ENCODE assay signal across 11 cellular contexts in genomic region chr10:58993480-58994221, GRCh38.
DNase-seq lines count a peak whose midpoint lies in the region; ATAC-seq, FAIRE-seq and TF ChIP-seq lines count a peak whose summit lies in the region.
"Had no signal": no experiment of that assay in that cellular context is flagged by ENCODE, and none has a peak within 500 bp of the region (broad histone marks: within the 10 kb centered on the region; RNA-seq: fewer than 3 reads in every experiment).

No MANE protein-coding gene starts in this region.

- H3K27me3 ChIP-seq in liver (ENCODE audit: control insufficient read depth in 4 of 4, insufficient read depth in 4 of 4, low read length in 3 of 4), result no peaks in the 10 kb centered on the region
- no peaks in the 10 kb centered on the region for H3K27me3 ChIP-seq in HAP-1 (ENCODE audit: low read depth)
- H3K27me3 ChIP-seq in SK-N-SH (ENCODE audit: insufficient read depth), result no peaks in the 10 kb centered on the region
- H3K27me3 ChIP-seq: suprapubic skin had no signal

- H4K20me1 ChIP-seq in SK-N-SH (ENCODE audit: insufficient read depth), result no peaks in the 10 kb centered on the region

- ATAC-seq in GM21360 (IDR thresholded peaks at IDR 0.05; ENCODE audit: unreplicated experiment) (peak; percentile 80), HG03342 (IDR thresholded peaks at IDR 0.05; ENCODE audit: unreplicated experiment) (peak; percentile 65)

- H2AFZ ChIP-seq in SK-N-SH (ENCODE audit: low read depth), result no peak overlapping the region

- DNase-seq in GM12892 (ENCODE audit: insufficient read length) (peak; percentile 19), HAP-1 (ENCODE audit: low spot score in 2 of 2) (no peak), NCI-H128 (lab: John Stamatoyannopoulos, UW; ENCODE audit: unreplicated experiment) (no peak), SK-N-SH (no peak), NCI-H2029 (lab: John Stamatoyannopoulos, UW) (no peak)
- DNase-seq: activated effector memory CD4-positive, alpha-beta T cell treated with anti-CD3 and anti-CD28 coated beads, Interleukin-2, amount 50 U/mL, for 16 hours had no signal

- H3F3A ChIP-seq in SK-N-SH (replicated peaks; ENCODE audit: insufficient read depth), result no peaks in the 10 kb centered on the region

- WGBS in liver, result 72% methylated on average over 7 of the region's 7 CpGs
- WGBS in SK-N-SH (ENCODE audit: low lambda C conversion rate), result 64% methylated on average over 7 of the region's 7 CpGs

- TF ChIP-seq EP300 in SK-N-SH (IDR thresholded peaks at IDR 0.05; ENCODE audit: borderline replicate concordance in 1 of 2, low read depth in 1 of 2, low read length in 1 of 2), result no peak

- no peaks in the 10 kb centered on the region for H3K79me2 ChIP-seq in SK-N-SH (ENCODE audit: insufficient read depth)

- no peak overlapping the region for H3K4me2 ChIP-seq in SK-N-SH

- in situ Hi-C loops in HAP-1 (cut with MboI; ENCODE audit: low sequenced_read_pairs), result no loop called here

- peaks cover 6 to 47% (median 31%) of the 10 kb centered on the region in 4 donors for H3K4me1 ChIP-seq in liver (ENCODE audit: control insufficient read depth in 4 of 4, insufficient read depth in 4 of 4, low read length in 3 of 4)
- H3K4me1 ChIP-seq in HAP-1, result no peaks in the 10 kb centered on the region
- peaks cover 0 to 7% of the 10 kb centered on the region in 2 experiments; a peak in 2 of 4 replicates for H3K4me1 ChIP-seq in SK-N-SH (ENCODE audit: control insufficient read depth in 1 of 2, insufficient read depth in 2 of 2, low read depth in 1 of 2, low read length in 1 of 2)
- H3K4me1 ChIP-seq: suprapubic skin had no signal

- H3K9ac ChIP-seq in liver (ENCODE audit: low read depth in 1 of 2, low read length in 2 of 2), result no peak overlapping the region
- no peak overlapping the region for H3K9ac ChIP-seq in SK-N-SH

- CTCF ChIA-PET in SK-N-SH (lab: Yijun Ruan, JAX), result interaction anchor here (0.7 to 1.0 kb wide), 2 partner anchors 9 to 53 kb away, joined by 3 read pairs; no protein-coding TSS in a partner anchor

- no peak for TF ChIP-seq RAD21 in liver (IDR thresholded peaks at IDR 0.05)
- TF ChIP-seq RAD21 in SK-N-SH (IDR thresholded peaks at IDR 0.05; ENCODE audit: low read length), result no peak

- H3K36me3 ChIP-seq in liver (ENCODE audit: control insufficient read depth in 4 of 4, insufficient read depth in 3 of 4, low read depth in 1 of 4, low read length in 3 of 4) (no peaks in the 10 kb centered on the region), HAP-1 (replicated peaks) (no peaks in the 10 kb centered on the region), SK-N-SH (replicated peaks in 1 of 2; ENCODE audit: control insufficient read depth in 1 of 2, insufficient read depth in 2 of 2, low read length in 1 of 2) (no peaks in the 10 kb centered on the region)
- H3K36me3 ChIP-seq: suprapubic skin had no signal

- H3K9me2 ChIP-seq in SK-N-SH, result no peaks in the 10 kb centered on the region

- TF ChIP-seq CTCF in liver (IDR thresholded peaks at IDR 0.05; ENCODE audit: low read depth, low read length, missing input control), result no peak
- no peak for TF ChIP-seq CTCF in SK-N-SH (IDR thresholded peaks at IDR 0.05)

- peak overlapping the region; percentile 69 to 73 for H3K27ac ChIP-seq in liver (ENCODE audit: low read depth in 1 of 2, low read length in 2 of 2)
- no peak overlapping the region; a peak in 1 of 4 replicates for H3K27ac ChIP-seq in SK-N-SH (ENCODE audit: low read depth in 2 of 2, low read length in 1 of 2)
- H3K27ac ChIP-seq: C4-2B, suprapubic skin had no signal

- H3K4me3 ChIP-seq in liver (ENCODE audit: low read depth in 1 of 3, low read length in 3 of 3) (no peak overlapping the region), HAP-1 (no peak overlapping the region), SK-N-SH (ENCODE audit: low read depth in 2 of 2, low read length in 1 of 2) (no peak overlapping the region)
- H3K4me3 ChIP-seq: suprapubic skin had no signal

- FAIRE-seq in GM12892 (lab: Jason Lieb, UNC), result peak; percentile 56

- no peak for TF ChIP-seq POLR2A in GM12892 (IDR thresholded peaks at IDR 0.05; ENCODE audit: low read depth, low read length)

- peaks cover 0 to 2% (median 0%) of the 10 kb centered on the region in 4 donors for H3K9me3 ChIP-seq in liver (ENCODE audit: control insufficient read depth in 4 of 4, low read length in 3 of 4)
- H3K9me3 ChIP-seq in HAP-1, result 0 out of 2 replicates have a peak, but pooled peaks cover 5% of the 10 kb centered on the region
- no peaks in the 10 kb centered on the region for H3K9me3 ChIP-seq in SK-N-SH

- POLR2A ChIA-PET in SK-N-SH (lab: Yijun Ruan, JAX), result no interaction called here

TF ChIP-seq in liver, 16 proteins besides CTCF, POLR2A, EP300 and RAD21 (continues in another document):
- TF ChIP-seq HNF4G (IDR thresholded peaks at IDR 0.05) (no peak), NR2F2 (IDR thresholded peaks at IDR 0.05) (no peak), JUND (IDR thresholded peaks at IDR 0.05) (no peak), HNF4A (conservative IDR thresholded peaks at IDR 0.05) (no peak), GABPA (IDR thresholded peaks at IDR 0.05 in 1 of 2, conservative IDR thresholded peaks at IDR 0.05 in 1 of 2) (no peak), YY1 (IDR thresholded peaks at IDR 0.05) (no peak), RXRA (IDR thresholded peaks at IDR 0.05) (no peak), FOXA2 (IDR thresholded peaks at IDR 0.05) (no peak), ATF3 (IDR thresholded peaks at IDR 0.05) (no peak), SP1 (IDR thresholded peaks at IDR 0.05) (no peak)
- TF ChIP-seq, protein P1, sequence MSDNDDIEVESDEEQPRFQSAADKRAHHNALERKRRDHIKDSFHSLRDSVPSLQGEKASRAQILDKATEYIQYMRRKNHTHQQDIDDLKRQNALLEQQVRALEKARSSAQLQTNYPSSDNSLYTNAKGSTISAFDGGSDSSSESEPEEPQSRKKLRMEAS (IDR thresholded peaks at IDR 0.05), result no peak

TF ChIP-seq in SK-N-SH, 30 proteins besides CTCF, POLR2A, EP300 and RAD21:
- TF ChIP-seq FOXJ3 (CRISPR knock-in tag; IDR thresholded peaks at IDR 0.05) (no peak), JUND (IDR thresholded peaks at IDR 0.05) (no peak), CHD2 (IDR thresholded peaks at IDR 0.05; ENCODE audit: low read length, partially characterized antibody) (no peak), RFX5 (IDR thresholded peaks at IDR 0.05; ENCODE audit: low read length) (no peak), ELF1 (IDR thresholded peaks at IDR 0.05) (no peak), EZH2phosphoT487 (IDR thresholded peaks at IDR 0.05; ENCODE audit: borderline replicate concordance, low read depth) (no peak), SIN3A (IDR thresholded peaks at IDR 0.05; ENCODE audit: borderline replicate concordance, low read depth, low read length) (no peak)
- TF ChIP-seq, protein P1 (IDR thresholded peaks at IDR 0.05; ENCODE audit: low read depth), result no peak
- TF ChIP-seq, protein P2, sequence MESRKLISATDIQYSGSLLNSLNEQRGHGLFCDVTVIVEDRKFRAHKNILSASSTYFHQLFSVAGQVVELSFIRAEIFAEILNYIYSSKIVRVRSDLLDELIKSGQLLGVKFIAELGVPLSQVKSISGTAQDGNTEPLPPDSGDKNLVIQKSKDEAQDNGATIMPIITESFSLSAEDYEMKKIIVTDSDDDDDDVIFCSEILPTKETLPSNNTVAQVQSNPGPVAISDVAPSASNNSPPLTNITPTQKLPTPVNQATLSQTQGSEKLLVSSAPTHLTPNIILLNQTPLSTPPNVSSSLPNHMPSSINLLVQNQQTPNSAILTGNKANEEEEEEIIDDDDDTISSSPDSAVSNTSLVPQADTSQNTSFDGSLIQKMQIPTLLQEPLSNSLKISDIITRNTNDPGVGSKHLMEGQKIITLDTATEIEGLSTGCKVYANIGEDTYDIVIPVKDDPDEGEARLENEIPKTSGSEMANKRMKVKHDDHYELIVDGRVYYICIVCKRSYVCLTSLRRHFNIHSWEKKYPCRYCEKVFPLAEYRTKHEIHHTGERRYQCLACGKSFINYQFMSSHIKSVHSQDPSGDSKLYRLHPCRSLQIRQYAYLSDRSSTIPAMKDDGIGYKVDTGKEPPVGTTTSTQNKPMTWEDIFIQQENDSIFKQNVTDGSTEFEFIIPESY (IDR thresholded peaks at IDR 0.05; ENCODE audit: borderline replicate concordance, low read depth), result no peak

Comparison
In these comparisons a context has a peak if more than half of its experiments do, and no peak if none do; other contexts are left out.
1. H3K27ac ChIP-seq: peak in liver (2 of 2); none in SK-N-SH (0 of 2).